8 cellular contexts compared by ENCODE assay signal in genomic region chr5:115098041-115098702, GRCh38.
A peak's percentile ranks its signal among the peaks of the same experiment; 100 is the strongest.
DNase-seq lines count a peak whose midpoint lies in the region; ATAC-seq, FAIRE-seq and TF ChIP-seq lines count a peak whose summit lies in the region.

No MANE protein-coding gene starts in this region.

- H3K9me3 Mint-ChIP-seq in naive thymus-derived CD8-positive, alpha-beta T cell = no peaks in the 10 kb centered on the region
- H3K9me3 Mint-ChIP-seq in activated T-helper 17 cell treated with anti-CD3 and anti-CD28 coated beads, Interleukin-2, amount 50 U/mL, for 72 hours = no peaks in the 10 kb centered on the region

- no peaks in the 10 kb centered on the region for H3K36me3 ChIP-seq in HEK293 (ENCODE audit: control insufficient read depth in 2 of 2, insufficient read depth in 1 of 2, low read length in 2 of 2)
- no peaks in the 10 kb centered on the region for H3K36me3 ChIP-seq in MG63

- H3K36me3 Mint-ChIP-seq in T-helper 17 cell (ENCODE audit: low read depth) = peaks cover 3% of the 10 kb centered on the region
- H3K36me3 Mint-ChIP-seq in naive thymus-derived CD8-positive, alpha-beta T cell = no peaks in the 10 kb centered on the region
- no peaks in the 10 kb centered on the region for H3K36me3 Mint-ChIP-seq in activated T-helper 17 cell treated with anti-CD3 and anti-CD28 coated beads, Interleukin-2, amount 50 U/mL, for 72 hours (ENCODE audit: low read depth)

- peak; percentile 35 for FAIRE-seq in endometrium (lab: Jason Lieb, UNC)

- H3K9me3 ChIP-seq in HEK293 (ENCODE audit: control insufficient read depth, insufficient read depth, low read depth, low read length) (no peaks in the 10 kb centered on the region), MG63 (no peaks in the 10 kb centered on the region), T-helper 17 cell (ENCODE audit: control insufficient read depth, low read length, poor library complexity, severe bottlenecking) (no peaks in the 10 kb centered on the region)

- peaks cover 6% of the 10 kb centered on the region; the same call in 1 of the 2 replicates for H3K4me1 ChIP-seq in HEK293 (ENCODE audit: control insufficient read depth, insufficient read depth, low read length)

- CTCF ChIA-PET in HEK293 (lab: Yijun Ruan, JAX) = interaction anchor here (0.7 to 4.7 kb wide), 22 partner anchors 8 to 1189 kb away, joined by 3 to 74 read pairs (median 4); no protein-coding TSS in a partner anchor

- peaks cover 6% of the 10 kb centered on the region; the same call in 1 of the 2 replicates for H3K27me3 ChIP-seq in MG63

- peak; percentile 71 for TF ChIP-seq CTCF in GM10266 (IDR thresholded peaks at IDR 0.05; ENCODE audit: control insufficient read depth, insufficient read depth, low read depth, missing control alignments)
- TF ChIP-seq CTCF in HEK293 (tag by site-specific recombination; IDR thresholded peaks at IDR 0.05) = peak; percentile 23; the same call in 1 of the 2 replicates

- no peak overlapping the region for H3K27ac ChIP-seq in HEK293 (ENCODE audit: extremely low read depth, low read depth, low read length)

- H3K4me3 ChIP-seq in HEK293 (ENCODE audit: low read depth, low read length) = no peak overlapping the region
- H3K4me3 ChIP-seq in MG63 = no peak overlapping the region

- no peaks in the 10 kb centered on the region for H3K4me1 Mint-ChIP-seq in T-helper 17 cell
- no peaks in the 10 kb centered on the region for H3K4me1 Mint-ChIP-seq in naive thymus-derived CD8-positive, alpha-beta T cell
- H3K4me1 Mint-ChIP-seq in activated T-helper 17 cell treated with anti-CD3 and anti-CD28 coated beads, Interleukin-2, amount 50 U/mL, for 72 hours = no peaks in the 10 kb centered on the region

- POLR2A ChIA-PET in HEK293 (lab: Yijun Ruan, JAX) = no interaction called here
- POLR2A ChIA-PET in naive thymus-derived CD8-positive, alpha-beta T cell (lab: Charles Lee) = no interaction called here

- H3K27ac Mint-ChIP-seq in T-helper 17 cell = no peak overlapping the region
- H3K27ac Mint-ChIP-seq in naive thymus-derived CD8-positive, alpha-beta T cell = no peak overlapping the region
- no peak overlapping the region for H3K27ac Mint-ChIP-seq in activated T-helper 17 cell treated with anti-CD3 and anti-CD28 coated beads, Interleukin-2, amount 50 U/mL, for 72 hours

- peaks cover 19% of the 10 kb centered on the region for H3K27me3 Mint-ChIP-seq in T-helper 17 cell
- H3K27me3 Mint-ChIP-seq in naive thymus-derived CD8-positive, alpha-beta T cell = peaks cover 2 to 19% (median 6%) of the 10 kb centered on the region in 5 donors
- peaks cover 14% of the 10 kb centered on the region for H3K27me3 Mint-ChIP-seq in activated T-helper 17 cell treated with anti-CD3 and anti-CD28 coated beads, Interleukin-2, amount 50 U/mL, for 72 hours

- peak; percentile 52 for DNase-seq in AG08396 (ENCODE audit: low spot score)
- peak; percentile 51 for DNase-seq in GM10266 (ENCODE audit: extremely low spot score)
- DNase-seq in MG63 = peak; percentile 23
- no peak for DNase-seq in T-helper 17 cell
- peak in 7 of 10 donors; percentile 4 to 51 (median 26) for DNase-seq in naive thymus-derived CD8-positive, alpha-beta T cell

- H3K4me3 Mint-ChIP-seq in T-helper 17 cell = no peak overlapping the region
- no peak overlapping the region for H3K4me3 Mint-ChIP-seq in naive thymus-derived CD8-positive, alpha-beta T cell
- no peak overlapping the region for H3K4me3 Mint-ChIP-seq in activated T-helper 17 cell treated with anti-CD3 and anti-CD28 coated beads, Interleukin-2, amount 50 U/mL, for 72 hours

- ATAC-seq in T-helper 17 cell = peak; percentile 53
- ATAC-seq in naive thymus-derived CD8-positive, alpha-beta T cell = peak in 1 of 2 donors; percentile 54
- ATAC-seq in activated T-helper 17 cell treated with anti-CD3 and anti-CD28 coated beads, Interleukin-2, amount 50 U/mL, for 72 hours (replicated peaks) = no peak

TF ChIP-seq in HEK293, 187 proteins besides CTCF, POLR2A, EP300 and RAD21:
- peak; percentile 84 for TF ChIP-seq ZNF654 (tag by site-specific recombination; IDR thresholded peaks at IDR 0.05; ENCODE audit: low read depth)
- no peak for TF ChIP-seq ZSCAN4 (tag by site-specific recombination; IDR thresholded peaks at IDR 0.05)
- TF ChIP-seq SCRT1 (tag by site-specific recombination; IDR thresholded peaks at IDR 0.05; ENCODE audit: borderline replicate concordance) = no peak
- no peak for TF ChIP-seq ZNF747 (tag by site-specific recombination; IDR thresholded peaks at IDR 0.05)
- no peak for TF ChIP-seq GLI4 (tag by site-specific recombination; IDR thresholded peaks at IDR 0.05)
- TF ChIP-seq TCF7L2 (IDR thresholded peaks at IDR 0.05; ENCODE audit: borderline replicate concordance, low read depth, low read length) = no peak
- no peak for TF ChIP-seq ZNF362 (tag by site-specific recombination; IDR thresholded peaks at IDR 0.05)
- no peak for TF ChIP-seq ZNF623 (tag by site-specific recombination; IDR thresholded peaks at IDR 0.05)
- no peak for TF ChIP-seq ZNF670 (tag by site-specific recombination; IDR thresholded peaks at IDR 0.05; ENCODE audit: low read depth)
- TF ChIP-seq ZNF324 (tag by site-specific recombination; IDR thresholded peaks at IDR 0.05) = no peak
- TF ChIP-seq ZNF223 (tag by site-specific recombination; IDR thresholded peaks at IDR 0.05) = no peak
- no peak for TF ChIP-seq ZNF768 (tag by site-specific recombination; IDR thresholded peaks at IDR 0.05)
- no peak for TF ChIP-seq ZNF785 (tag by site-specific recombination; IDR thresholded peaks at IDR 0.05)
- TF ChIP-seq ZXDB (tag by site-specific recombination; IDR thresholded peaks at IDR 0.05) = no peak
- no peak for TF ChIP-seq ZNF416 (tag by site-specific recombination; IDR thresholded peaks at IDR 0.05)
- peak; percentile 50 for TF ChIP-seq GLIS1 (tag by site-specific recombination; IDR thresholded peaks at IDR 0.05)
- 0 out of 2 replicates have a peak, but pooled peaks have one; percentile 21 for TF ChIP-seq ZSCAN30 (tag by site-specific recombination; IDR thresholded peaks at IDR 0.05)

Comparison
In these comparisons a context has a peak if more than half of its experiments do, and no peak if none do; other contexts are left out.
1. DNase-seq: peak in AG08396 (single experiment), GM10266 (single experiment), MG63 (single experiment) and naive thymus-derived CD8-positive, alpha-beta T cell (7 of 10); none in T-helper 17 cell (0 of 3).